1 cellular context compared by ENCODE assay signal in the genomic region with DNA sequence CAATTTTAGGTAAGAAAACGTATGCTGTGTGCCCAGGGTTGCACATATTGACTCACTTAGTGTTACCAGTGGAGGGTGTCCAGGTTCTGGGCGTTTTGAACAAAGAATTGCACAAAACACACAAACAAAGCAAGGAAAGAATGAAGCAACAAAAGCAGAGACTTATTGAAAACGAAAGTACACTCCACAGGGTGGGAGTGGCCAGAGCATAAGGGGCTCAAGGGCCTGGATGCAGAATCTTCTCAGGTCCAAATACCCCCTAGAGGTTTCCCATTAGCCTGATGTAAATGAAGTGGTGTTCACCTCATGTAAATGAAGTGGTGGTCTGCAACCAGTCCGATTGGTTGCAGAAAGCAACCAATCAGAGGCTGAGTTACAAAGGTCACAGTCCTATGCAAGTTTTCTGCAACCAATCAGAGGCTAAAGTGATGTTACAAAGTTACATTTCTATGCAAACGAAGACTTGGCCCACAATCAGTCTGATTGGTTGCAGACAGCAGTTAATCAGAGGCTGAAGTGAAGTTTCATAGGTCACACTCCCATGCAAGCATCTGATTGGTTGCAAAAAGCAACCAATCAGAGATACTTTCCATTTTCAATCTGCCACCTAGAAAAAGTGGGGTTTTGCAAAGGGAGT.
A peak's percentile ranks its signal among the peaks of the same experiment; 100 is the strongest.
TF ChIP-seq lines count a peak whose summit lies in the region.

No MANE protein-coding gene starts in this region.

TF ChIP-seq in GM12878, 131 proteins besides CTCF, POLR2A, EP300 and RAD21:
- TF ChIP-seq, protein P1, sequence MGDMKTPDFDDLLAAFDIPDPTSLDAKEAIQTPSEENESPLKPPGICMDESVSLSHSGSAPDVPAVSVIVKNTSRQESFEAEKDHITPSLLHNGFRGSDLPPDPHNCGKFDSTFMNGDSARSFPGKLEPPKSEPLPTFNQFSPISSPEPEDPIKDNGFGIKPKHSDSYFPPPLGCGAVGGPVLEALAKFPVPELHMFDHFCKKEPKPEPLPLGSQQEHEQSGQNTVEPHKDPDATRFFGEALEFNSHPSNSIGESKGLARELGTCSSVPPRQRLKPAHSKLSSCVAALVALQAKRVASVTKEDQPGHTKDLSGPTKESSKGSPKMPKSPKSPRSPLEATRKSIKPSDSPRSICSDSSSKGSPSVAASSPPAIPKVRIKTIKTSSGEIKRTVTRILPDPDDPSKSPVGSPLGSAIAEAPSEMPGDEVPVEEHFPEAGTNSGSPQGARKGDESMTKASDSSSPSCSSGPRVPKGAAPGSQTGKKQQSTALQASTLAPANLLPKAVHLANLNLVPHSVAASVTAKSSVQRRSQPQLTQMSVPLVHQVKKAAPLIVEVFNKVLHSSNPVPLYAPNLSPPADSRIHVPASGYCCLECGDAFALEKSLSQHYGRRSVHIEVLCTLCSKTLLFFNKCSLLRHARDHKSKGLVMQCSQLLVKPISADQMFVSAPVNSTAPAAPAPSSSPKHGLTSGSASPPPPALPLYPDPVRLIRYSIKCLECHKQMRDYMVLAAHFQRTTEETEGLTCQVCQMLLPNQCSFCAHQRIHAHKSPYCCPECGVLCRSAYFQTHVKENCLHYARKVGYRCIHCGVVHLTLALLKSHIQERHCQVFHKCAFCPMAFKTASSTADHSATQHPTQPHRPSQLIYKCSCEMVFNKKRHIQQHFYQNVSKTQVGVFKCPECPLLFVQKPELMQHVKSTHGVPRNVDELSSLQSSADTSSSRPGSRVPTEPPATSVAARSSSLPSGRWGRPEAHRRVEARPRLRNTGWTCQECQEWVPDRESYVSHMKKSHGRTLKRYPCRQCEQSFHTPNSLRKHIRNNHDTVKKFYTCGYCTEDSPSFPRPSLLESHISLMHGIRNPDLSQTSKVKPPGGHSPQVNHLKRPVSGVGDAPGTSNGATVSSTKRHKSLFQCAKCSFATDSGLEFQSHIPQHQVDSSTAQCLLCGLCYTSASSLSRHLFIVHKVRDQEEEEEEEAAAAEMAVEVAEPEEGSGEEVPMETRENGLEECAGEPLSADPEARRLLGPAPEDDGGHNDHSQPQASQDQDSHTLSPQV (IDR thresholded peaks at IDR 0.05), result no peak
- TF ChIP-seq, protein P2, sequence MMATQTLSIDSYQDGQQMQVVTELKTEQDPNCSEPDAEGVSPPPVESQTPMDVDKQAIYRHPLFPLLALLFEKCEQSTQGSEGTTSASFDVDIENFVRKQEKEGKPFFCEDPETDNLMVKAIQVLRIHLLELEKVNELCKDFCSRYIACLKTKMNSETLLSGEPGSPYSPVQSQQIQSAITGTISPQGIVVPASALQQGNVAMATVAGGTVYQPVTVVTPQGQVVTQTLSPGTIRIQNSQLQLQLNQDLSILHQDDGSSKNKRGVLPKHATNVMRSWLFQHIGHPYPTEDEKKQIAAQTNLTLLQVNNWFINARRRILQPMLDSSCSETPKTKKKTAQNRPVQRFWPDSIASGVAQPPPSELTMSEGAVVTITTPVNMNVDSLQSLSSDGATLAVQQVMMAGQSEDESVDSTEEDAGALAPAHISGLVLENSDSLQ (IDR thresholded peaks at IDR 0.05), result 0 out of 2 replicates have a peak, but pooled peaks have one; percentile 32
